Comparison of ENCODE assay signal across 18 cellular contexts in the genomic region with DNA sequence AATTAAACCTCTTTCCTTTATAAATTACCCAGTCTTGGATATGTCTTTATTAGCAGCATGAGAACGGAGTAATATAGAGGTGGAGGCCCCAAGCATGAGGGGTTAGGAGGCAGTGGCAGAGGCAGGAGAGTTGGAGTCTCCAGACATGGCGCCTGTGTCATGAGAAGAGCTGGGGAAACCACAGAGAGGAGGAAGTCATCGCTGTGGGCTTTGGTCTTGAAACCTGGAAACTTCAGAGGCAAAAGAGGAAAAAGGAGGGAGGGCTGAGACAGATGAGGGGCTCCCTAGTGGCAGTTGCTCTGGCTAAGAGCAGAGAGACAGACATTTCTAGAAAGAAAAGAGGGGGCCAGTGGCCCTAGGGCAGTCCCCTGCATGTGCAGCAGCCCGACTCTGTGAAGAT.
DNase-seq lines count a peak whose midpoint lies in the region; ATAC-seq and TF ChIP-seq lines count a peak whose summit lies in the region.
"Had no signal": no experiment of that assay in that cellular context is flagged by ENCODE, and none has a peak within 500 bp of the region (broad histone marks: within the 10 kb centered on the region; RNA-seq: fewer than 3 reads in every experiment).

No MANE protein-coding gene starts in this region.

- DNase-seq in DND-41, result no peak
- DNase-seq in Kasumi-1 (lab: John Stamatoyannopoulos, UW), result peak; percentile 74 to 77
- DNase-seq in NOMO-1 treated with dmso at 0.1 percent for 144 hours (lab: John Stamatoyannopoulos, UW; ENCODE audit: unreplicated experiment), result peak; percentile 45
- DNase-seq in neural progenitor cell (ENCODE audit: low spot score), result no peak
- DNase-seq in right lobe of liver, result no peak
- no peak for DNase-seq in DMS114 treated with DMSO at 0.1 percent for 48 hours (lab: John Stamatoyannopoulos, UW; ENCODE audit: unreplicated experiment)
- DNase-seq in activated CD4-positive, alpha-beta memory T cell treated with anti-CD3 and anti-CD28 coated beads for 36 hours, result no peak
- DNase-seq: DMS79, H9, NCI-H1048, NCI-H1436, NCI-H1930, NCI-H2171, NCI-H526, SHP77, SK-N-SH had no signal

- no peak overlapping the region for H3K27ac Mint-ChIP-seq in neural progenitor cell
- H3K27ac Mint-ChIP-seq in activated CD4-positive, alpha-beta memory T cell treated with anti-CD3 and anti-CD28 coated beads for 36 hours, result no peak overlapping the region
- H3K27ac Mint-ChIP-seq: H9; T-helper 1 cell treated with Interleukin-12 subunit alpha and Interleukin-12 subunit beta and Interleukin-4 antibody, amounts not matched to agents 30 μg/mL and 1 μg/mL, for 36 hours had no signal

- no peaks in the 10 kb centered on the region for H3K9me3 Mint-ChIP-seq in neural progenitor cell
- no peaks in the 10 kb centered on the region for H3K9me3 Mint-ChIP-seq in activated CD4-positive, alpha-beta memory T cell treated with anti-CD3 and anti-CD28 coated beads for 36 hours
- H3K9me3 Mint-ChIP-seq: H9; T-helper 1 cell treated with Interleukin-12 subunit alpha and Interleukin-12 subunit beta and Interleukin-4 antibody, amounts not matched to agents 30 μg/mL and 1 μg/mL, for 36 hours had no signal

- POLR2A ChIA-PET in activated CD4-positive, alpha-beta memory T cell treated with anti-CD3 and anti-CD28 coated beads for 36 hours (lab: Charles Lee), result no interaction called here

- H2AFZ ChIP-seq in DND-41 (ENCODE audit: low read depth, low read length) (no peak overlapping the region), neural progenitor cell (replicated peaks) (peak overlapping the region; percentile 5)

- CTCF ChIA-PET in activated CD4-positive, alpha-beta memory T cell treated with anti-CD3 and anti-CD28 coated beads for 36 hours (lab: Charles Lee), result no interaction called here

- peak; percentile 36; the same call in 1 of the 3 replicates for ATAC-seq in DND-41 (ENCODE audit: insufficient read depth, low read depth)
- ATAC-seq in right lobe of liver, result no peak
- ATAC-seq: A549 had no signal

- H4K20me1 ChIP-seq in DND-41 (ENCODE audit: insufficient read depth, low read length) (no peaks in the 10 kb centered on the region), neural progenitor cell (ENCODE audit: low read depth) (no peaks in the 10 kb centered on the region)

- no peak overlapping the region for H3K4me3 Mint-ChIP-seq in neural progenitor cell
- H3K4me3 Mint-ChIP-seq in activated CD4-positive, alpha-beta memory T cell treated with anti-CD3 and anti-CD28 coated beads for 36 hours, result no peak overlapping the region
- H3K4me3 Mint-ChIP-seq: H9; T-helper 1 cell treated with Interleukin-12 subunit alpha and Interleukin-12 subunit beta and Interleukin-4 antibody, amounts not matched to agents 30 μg/mL and 1 μg/mL, for 36 hours had no signal

- 54% methylated on average over 3 of the region's 4 CpGs for WGBS in right lobe of liver (ENCODE audit: insufficient coverage, low coverage, low lambda C conversion rate, missing lambda C conversion rate)

- H3K36me3 ChIP-seq in DND-41 (ENCODE audit: insufficient read depth, low read length) (no peaks in the 10 kb centered on the region), neural progenitor cell (no peaks in the 10 kb centered on the region), right lobe of liver (no peaks in the 10 kb centered on the region)

- H3K4me3 ChIP-seq in DND-41 (ENCODE audit: low read depth in 1 of 2, low read length in 2 of 2) (no peak overlapping the region), neural progenitor cell (no peak overlapping the region), right lobe of liver (no peak overlapping the region)
- H3K4me3 ChIP-seq: A549 had no signal

- H3F3A ChIP-seq in neural progenitor cell (ENCODE audit: low read depth), result no peaks in the 10 kb centered on the region

- peaks cover 3% of the 10 kb centered on the region for H3K27me3 Mint-ChIP-seq in neural progenitor cell (ENCODE audit: insufficient read depth, low read depth)
- H3K27me3 Mint-ChIP-seq in activated CD4-positive, alpha-beta memory T cell treated with anti-CD3 and anti-CD28 coated beads for 36 hours, result peaks cover 3% of the 10 kb centered on the region

- H3K9ac ChIP-seq in DND-41 (ENCODE audit: low read depth, low read length) (no peak overlapping the region), neural progenitor cell (no peak overlapping the region)
- H3K9ac ChIP-seq: SK-N-SH had no signal

- no peak for TF ChIP-seq POLR2A in right lobe of liver (IDR thresholded peaks at IDR 0.05)

- H3K36me3 Mint-ChIP-seq in neural progenitor cell, result no peaks in the 10 kb centered on the region
- no peaks in the 10 kb centered on the region for H3K36me3 Mint-ChIP-seq in activated CD4-positive, alpha-beta memory T cell treated with anti-CD3 and anti-CD28 coated beads for 36 hours

- H3K27ac ChIP-seq in DND-41 (ENCODE audit: low read length) (no peak overlapping the region), neural progenitor cell (no peak overlapping the region), right lobe of liver (no peak overlapping the region)
- H3K27ac ChIP-seq: A549 had no signal

- H3K4me2 ChIP-seq in DND-41 (ENCODE audit: insufficient read depth, low read length) (no peak overlapping the region), neural progenitor cell (no peak overlapping the region)
- H3K4me2 ChIP-seq: A549, SK-N-SH had no signal

- H3K79me2 ChIP-seq in DND-41 (ENCODE audit: insufficient read depth, low read length), result no peaks in the 10 kb centered on the region
- H3K79me2 ChIP-seq in neural progenitor cell (ENCODE audit: low read depth), result no peaks in the 10 kb centered on the region

- TF ChIP-seq CTCF in DND-41 (IDR thresholded peaks at IDR 0.05; ENCODE audit: borderline replicate concordance, extremely low read depth, low read length, poor library complexity, severe bottlenecking), result no peak
- no peak for TF ChIP-seq CTCF in neural progenitor cell (IDR thresholded peaks at IDR 0.05)
- no peak for TF ChIP-seq CTCF in right lobe of liver (IDR thresholded peaks at IDR 0.05)

- peaks cover 5% of the 10 kb centered on the region for H3K4me1 Mint-ChIP-seq in neural progenitor cell
- peaks cover 3% of the 10 kb centered on the region for H3K4me1 Mint-ChIP-seq in activated CD4-positive, alpha-beta memory T cell treated with anti-CD3 and anti-CD28 coated beads for 36 hours (ENCODE audit: low read depth)

- intact Hi-C loops in right lobe of liver (cut with DNase I), result loop anchor here in 1 of 2 donors (10.0 kb wide), 1 partner anchor 834 kb away; no protein-coding TSS in a partner anchor
- intact Hi-C loops in activated CD4-positive, alpha-beta memory T cell treated with anti-CD3 and anti-CD28 coated beads for 36 hours (cut with micrococcal nuclease), result loop anchor here (10.0 kb wide), 1 partner anchor 1034 kb away; a partner anchor contains a TSS

- H3K4me1 ChIP-seq in DND-41 (ENCODE audit: insufficient read depth, low read length) (no peaks in the 10 kb centered on the region), neural progenitor cell (peaks cover 2% of the 10 kb centered on the region), right lobe of liver (no peaks in the 10 kb centered on the region)
- H3K4me1 ChIP-seq: A549 had no signal

- H3K27me3 ChIP-seq in DND-41 (ENCODE audit: insufficient read depth, low read length, poor library complexity) (no peaks in the 10 kb centered on the region), neural progenitor cell (no peaks in the 10 kb centered on the region), right lobe of liver (no peaks in the 10 kb centered on the region)

- H3K9me3 ChIP-seq in DND-41 (ENCODE audit: insufficient read depth, low read length, severe bottlenecking) (no peaks in the 10 kb centered on the region), neural progenitor cell (ENCODE audit: low read depth) (no peaks in the 10 kb centered on the region), right lobe of liver (no peaks in the 10 kb centered on the region)
- H3K9me3 ChIP-seq: A549, SK-N-SH had no signal

Comparison
In these comparisons a context has a peak if more than half of its experiments do, and no peak if none do; other contexts are left out.
1. DNase-seq: peak in Kasumi-1 (2 of 2) and NOMO-1 treated with dmso at 0.1 percent for 144 hours (single experiment); none in DND-41 (single experiment), neural progenitor cell (single experiment), right lobe of liver (0 of 3), DMS114 treated with DMSO at 0.1 percent for 48 hours (single experiment) and activated CD4-positive, alpha-beta memory T cell treated with anti-CD3 and anti-CD28 coated beads for 36 hours (single experiment).